9 cellular contexts compared by ENCODE assay signal in genomic region chrX:16185725-16186136, GRCh38. TPM values are rescaled to one million over a fixed set of nuclear protein-coding genes. Genes with fewer than 3 reads are reported as not detected.
A peak's percentile ranks its signal among the peaks of the same experiment; 100 is the strongest.
DNase-seq lines count a peak whose midpoint lies in the region; ATAC-seq, FAIRE-seq and TF ChIP-seq lines count a peak whose summit lies in the region.
"Had no signal": no experiment of that assay in that cellular context is flagged by ENCODE, and none has a peak within 500 bp of the region (broad histone marks: within the 10 kb centered on the region; RNA-seq: fewer than 3 reads in every experiment).

No MANE protein-coding gene starts in this region.

- H3K27ac ChIP-seq in A549: peak overlapping the region in 1 of 2 experiments; percentile 73; a peak in 2 of 6 replicates
- H3K27ac ChIP-seq in RWPE2 (ENCODE audit: poor library complexity, severe bottlenecking): peak overlapping the region; percentile 73
- H3K27ac ChIP-seq in right cardiac atrium (ENCODE audit: low read length): no peak overlapping the region
- H3K27ac ChIP-seq in psoas muscle: no peak overlapping the region

- H3K4me1 ChIP-seq in A549: peaks cover 20% of the 10 kb centered on the region; the same call in 1 of the 3 replicates
- peaks cover 10% of the 10 kb centered on the region for H3K4me1 ChIP-seq in RWPE2 (ENCODE audit: insufficient read depth, poor library complexity, severe bottlenecking)
- no peaks in the 10 kb centered on the region for H3K4me1 ChIP-seq in right cardiac atrium (ENCODE audit: control insufficient read depth, insufficient read depth, low read length)
- H3K4me1 ChIP-seq in psoas muscle: no peaks in the 10 kb centered on the region

- H3K4me2 ChIP-seq in A549: 0 out of 3 replicates have a peak overlapping the region, but pooled peaks have one; percentile 19

- no peak for TF ChIP-seq RAD21 in A549 (conservative IDR thresholded peaks at IDR 0.05 in 1 of 2, IDR thresholded peaks at IDR 0.05 in 1 of 2)

- CTCF ChIA-PET in A549 (lab: Yijun Ruan, JAX): no interaction called here

- H3K4me3 ChIP-seq in A549 (no peak overlapping the region), RWPE2 (ENCODE audit: severe bottlenecking) (no peak overlapping the region), H7 (ENCODE audit: insufficient read depth, low read depth, low read length) (no peak overlapping the region), right cardiac atrium (ENCODE audit: low read length) (no peak overlapping the region), psoas muscle (no peak overlapping the region)

- TF ChIP-seq POLR2A in A549 (IDR thresholded peaks at IDR 0.05; ENCODE audit: low read length): no peak

- POLR2A ChIA-PET in A549 (lab: Yijun Ruan, JAX): no interaction called here

- FAIRE-seq in A549 (lab: Jason Lieb, UNC): no peak
- peak; percentile 92 for FAIRE-seq in islet of Langerhans (lab: Jason Lieb, UNC)

- H3K36me3 ChIP-seq in RWPE2 (ENCODE audit: low read depth) (no peaks in the 10 kb centered on the region), H7 (replicated peaks; ENCODE audit: control insufficient read depth, insufficient read depth, low read length) (peaks cover 2% of the 10 kb centered on the region), psoas muscle (ENCODE audit: insufficient read depth in 1 of 2, low read depth in 1 of 2) (no peaks in the 10 kb centered on the region)

- DNase-seq in A549 (ENCODE audit: low read depth in 1 of 2, low spot score in 1 of 2) (peak; percentile 38 to 39), RWPE2 (ENCODE audit: low spot score) (no peak), H7 (no peak), right cardiac atrium (no peak), psoas muscle (no peak)

- TF ChIP-seq CTCF in A549 (IDR thresholded peaks at IDR 0.05) (no peak), RWPE2 (IDR thresholded peaks at IDR 0.05; ENCODE audit: poor library complexity, severe bottlenecking) (no peak), psoas muscle (IDR thresholded peaks at IDR 0.05) (no peak)

- ATAC-seq in A549 (peak; percentile 88 to 90), GM18873 (IDR thresholded peaks at IDR 0.05; ENCODE audit: low FRiP score, unreplicated experiment) (peak; percentile 98), HG03060 (IDR thresholded peaks at IDR 0.05; ENCODE audit: low read depth, unreplicated experiment) (peak; percentile 91), RWPE2 (ENCODE audit: low read depth) (peak; percentile 99), right cardiac atrium (no peak), psoas muscle (no peak)

- intact Hi-C loops in right cardiac atrium (cut with DNase I): no loop called here
- intact Hi-C loops in psoas muscle (cut with DNase I): no loop called here

- H3K9me3 ChIP-seq in A549 (no peaks in the 10 kb centered on the region), RWPE2 (ENCODE audit: severe bottlenecking) (no peaks in the 10 kb centered on the region), right cardiac atrium (ENCODE audit: control insufficient read depth, low read length) (no peaks in the 10 kb centered on the region), psoas muscle (no peaks in the 10 kb centered on the region)

- H3K27me3 ChIP-seq in RWPE2 (ENCODE audit: insufficient read depth, poor library complexity, severe bottlenecking) (no peaks in the 10 kb centered on the region), H7 (ENCODE audit: control insufficient read depth, insufficient read depth, low read length) (no peaks in the 10 kb centered on the region), right cardiac atrium (ENCODE audit: control insufficient read depth, insufficient read depth) (no peaks in the 10 kb centered on the region), psoas muscle (ENCODE audit: insufficient read depth in 3 of 3, low read length in 2 of 3) (peaks cover 0 to 7% (median 0%) of the 10 kb centered on the region in 3 donors)

- no peak for TF ChIP-seq EP300 in A549 (IDR thresholded peaks at IDR 0.05)

- 15% methylated on average over 2 of the region's 2 CpGs for WGBS in A549 (ENCODE audit: missing lambda C conversion rate)
- WGBS in right cardiac atrium: 52% methylated on average over 2 of the region's 2 CpGs
- 61 to 89% (median 66%) methylated on average over 2 of the region's 2 CpGs for WGBS in psoas muscle, 3 donors

TF ChIP-seq in A549, 52 proteins besides CTCF, POLR2A, EP300 and RAD21:
- TF ChIP-seq ELK1 (IDR thresholded peaks at IDR 0.05; ENCODE audit: low read depth, low read length) (no peak), GATA3 (IDR thresholded peaks at IDR 0.05; ENCODE audit: borderline replicate concordance) (no peak), CEBPB (IDR thresholded peaks at IDR 0.05) (no peak), BHLHE40 (IDR thresholded peaks at IDR 0.05; ENCODE audit: low read depth, low read length) (no peak), HOXA7 (CRISPR knock-in tag; IDR thresholded peaks at IDR 0.05) (no peak), MAFK (IDR thresholded peaks at IDR 0.05; ENCODE audit: partially characterized antibody) (peak; percentile 80), CHD4 (IDR thresholded peaks at IDR 0.05; ENCODE audit: borderline replicate concordance) (no peak), FOSL2 (IDR thresholded peaks at IDR 0.05) (no peak), FOSL2 (CRISPR knock-in tag; IDR thresholded peaks at IDR 0.05) (0 out of 2 replicates have a peak, but pooled peaks have one; percentile 38), SMC3 (IDR thresholded peaks at IDR 0.05) (no peak), KDM5A (IDR thresholded peaks at IDR 0.05) (no peak), ZNF302 (CRISPR knock-in tag; IDR thresholded peaks at IDR 0.05) (no peak)

RNA-seq across cellular contexts. Expression of gene MAGEB17, which starts 18.4 kb away (rescaled TPM):
- polyA plus RNA-seq in A549 (2011; rRNA removed): not detected in 2 replicates
- not detected in 2 replicates for polyA plus RNA-seq in A549 (2012; cell fraction: cytosol; rRNA removed)
- 0.06 TPM in 1 of 2 replicates, not detected in the other for polyA plus RNA-seq in A549 (2012; cell fraction: nucleus; rRNA removed)
- polyA plus RNA-seq in A549 (2017; fragmentation: RNase III; extraction: RNeasy Plus Mini Kit Qiagen cat#74134 plus additional on column Dnase treatment): not detected in 3 replicates
- not detected in 2 replicates for polyA minus RNA-seq in A549 (2011; rRNA and poly(A)+ RNA removed)
- total RNA-seq in H7 (2014; rRNA removed; shearing (Covaris generic)): 0.21 and 0.33 TPM in 2 replicates
- not detected for total RNA-seq in right cardiac atrium
- polyA plus RNA-seq in right cardiac atrium: not detected
- total RNA-seq in psoas muscle: under 1 TPM in 1 of 4 donors, not detected in 3; 0.26 TPM
- polyA plus RNA-seq in psoas muscle: under 1 TPM; 0.08 to 0.17 (median 0.13) TPM
- total RNA-seq: aorta had no signal
- polyA plus RNA-seq: aorta had no signal

Comparison
In these comparisons a context has a peak if more than half of its experiments do, and no peak if none do; other contexts are left out.
1. ATAC-seq: peak in A549 (2 of 2), GM18873 (single experiment), HG03060 (single experiment) and RWPE2 (single experiment); none in right cardiac atrium (0 of 2) and psoas muscle (0 of 4).
2. DNase-seq: peak in A549 (2 of 2); none in RWPE2 (single experiment), H7 (single experiment), right cardiac atrium (0 of 3) and psoas muscle (0 of 2).